8 cellular contexts compared by ENCODE assay signal in genomic region chr16:23510154-23510914, GRCh38. TPM values are rescaled to one million over a fixed set of nuclear protein-coding genes. Genes with fewer than 3 reads are reported as not detected.
DNase-seq lines count a peak whose midpoint lies in the region; ATAC-seq and TF ChIP-seq lines count a peak whose summit lies in the region.

A gene with protein sequence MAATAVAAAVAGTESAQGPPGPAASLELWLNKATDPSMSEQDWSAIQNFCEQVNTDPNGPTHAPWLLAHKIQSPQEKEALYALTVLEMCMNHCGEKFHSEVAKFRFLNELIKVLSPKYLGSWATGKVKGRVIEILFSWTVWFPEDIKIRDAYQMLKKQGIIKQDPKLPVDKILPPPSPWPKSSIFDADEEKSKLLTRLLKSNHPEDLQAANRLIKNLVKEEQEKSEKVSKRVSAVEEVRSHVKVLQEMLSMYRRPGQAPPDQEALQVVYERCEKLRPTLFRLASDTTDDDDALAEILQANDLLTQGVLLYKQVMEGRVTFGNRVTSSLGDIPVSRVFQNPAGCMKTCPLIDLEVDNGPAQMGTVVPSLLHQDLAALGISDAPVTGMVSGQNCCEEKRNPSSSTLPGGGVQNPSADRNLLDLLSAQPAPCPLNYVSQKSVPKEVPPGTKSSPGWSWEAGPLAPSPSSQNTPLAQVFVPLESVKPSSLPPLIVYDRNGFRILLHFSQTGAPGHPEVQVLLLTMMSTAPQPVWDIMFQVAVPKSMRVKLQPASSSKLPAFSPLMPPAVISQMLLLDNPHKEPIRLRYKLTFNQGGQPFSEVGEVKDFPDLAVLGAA (minus strand): TSS chr16:23510494. CDS start chr16:23510411, 83 bp downstream.

- no peaks in the 10 kb centered on the region for H3K27me3 Mint-ChIP-seq in activated CD4-positive, alpha-beta T cell treated with anti-CD3 and anti-CD28 coated beads, Interleukin-2, amount 10 ng/mL, durations not matched to agents 7 days and 5 days

- no peak for TF ChIP-seq CTCF in left lung (IDR thresholded peaks at IDR 0.05)

- peak within 1 kb of the TSS; percentile 93 for H3K27ac Mint-ChIP-seq in activated CD4-positive, alpha-beta T cell treated with anti-CD3 and anti-CD28 coated beads, Interleukin-2, amount 10 ng/mL, durations not matched to agents 7 days and 5 days

- DNase-seq in AG20443 (ENCODE audit: low spot score), result peak; percentile 96
- peak; percentile 28 to 86 for DNase-seq in NCI-H526 (lab: John Stamatoyannopoulos, UW)
- peak; percentile 78 for DNase-seq in activated CD4-positive, alpha-beta T cell treated with anti-CD3 and anti-CD28 coated beads, Interleukin-2, amount 10 ng/mL, durations not matched to agents 7 days and 5 days
- DNase-seq in dedifferentiated amniotic fluid mesenchymal stem cell (ENCODE audit: extremely low spot score), result peak; percentile 46
- DNase-seq in left lung, result peak; percentile 87 to 95
- DNase-seq in stimulated activated CD4-positive, alpha-beta T cell treated with anti-CD3 and anti-CD28 coated beads, Interleukin-2, amount 100 ng/mL, for 24 hours, result peak; percentile 82 to 84

- H3K4me3 Mint-ChIP-seq in activated CD4-positive, alpha-beta T cell treated with anti-CD3 and anti-CD28 coated beads, Interleukin-2, amount 10 ng/mL, durations not matched to agents 7 days and 5 days, result peak within 1 kb of the TSS; percentile 95

- peaks cover 31% of the 10 kb centered on the region for H3K36me3 Mint-ChIP-seq in activated CD4-positive, alpha-beta T cell treated with anti-CD3 and anti-CD28 coated beads, Interleukin-2, amount 10 ng/mL, durations not matched to agents 7 days and 5 days (ENCODE audit: low read depth)

- H3K4me1 ChIP-seq in left lung, result peaks cover 1 to 45% of the 10 kb centered on the region in 2 donors

- peak within 1 kb of the TSS; percentile 93 to 97 for H3K4me3 ChIP-seq in left lung

- H3K36me3 ChIP-seq in left lung, result peaks cover 0 to 7% of the 10 kb centered on the region in 2 donors

- intact Hi-C loops in left lung (cut with DNase I), result no loop called here

- POLR2A ChIA-PET in activated CD4-positive, alpha-beta T cell treated with anti-CD3 and anti-CD28 coated beads, Interleukin-2, amount 10 ng/mL, durations not matched to agents 7 days and 5 days (lab: Charles Lee), result interaction anchor here (0.7 kb wide), 1 partner anchor 181 kb away, joined by 3 read pairs; no protein-coding TSS in a partner anchor

- CTCF ChIA-PET in activated CD4-positive, alpha-beta T cell treated with anti-CD3 and anti-CD28 coated beads, Interleukin-2, amount 10 ng/mL, durations not matched to agents 7 days and 5 days (lab: Charles Lee), result interaction anchor here (0.8 to 1.3 kb wide), 4 partner anchors 9 to 133 kb away, joined by 3 read pairs; no protein-coding TSS in a partner anchor

- H3K4me1 Mint-ChIP-seq in activated CD4-positive, alpha-beta T cell treated with anti-CD3 and anti-CD28 coated beads, Interleukin-2, amount 10 ng/mL, durations not matched to agents 7 days and 5 days, result peaks cover 63% of the 10 kb centered on the region

- H3K27ac ChIP-seq in left lung, result peak within 1 kb of the TSS; percentile 82 to 87

- ATAC-seq in GM19043 (IDR thresholded peaks at IDR 0.05; ENCODE audit: low read depth, unreplicated experiment), result peak; percentile 55
- ATAC-seq in HG03432 (IDR thresholded peaks at IDR 0.05; ENCODE audit: unreplicated experiment), result peak; percentile 88
- ATAC-seq in left lung, result peak; percentile 93

- H3K9me3 Mint-ChIP-seq in activated CD4-positive, alpha-beta T cell treated with anti-CD3 and anti-CD28 coated beads, Interleukin-2, amount 10 ng/mL, durations not matched to agents 7 days and 5 days, result no peaks in the 10 kb centered on the region

- no peaks in the 10 kb centered on the region for H3K27me3 ChIP-seq in left lung

- no peaks in the 10 kb centered on the region for H3K9me3 ChIP-seq in left lung

RNA-seq across cellular contexts. Expression of the gene that starts here (rescaled TPM):
- 100 to 1,000 TPM; 121 to 131 TPM for total RNA-seq in activated CD4-positive, alpha-beta T cell treated with anti-CD3 and anti-CD28 coated beads, Interleukin-2, amount 10 ng/mL, durations not matched to agents 7 days and 5 days
- total RNA-seq in left lung, result 100 to 1,000 TPM; 125 to 133 TPM

Comparison
In these comparisons a context has a peak if more than half of its experiments do, and no peak if none do; other contexts are left out.
1. Peak in every context shown above with its lines: DNase-seq, ATAC-seq, H3K4me3 ChIP-seq and H3K27ac ChIP-seq.
2. DNase-seq: peak in every context shown above with its lines; median percentile 96 in AG20443; 91 in left lung; 83 in stimulated activated CD4-positive, alpha-beta T cell treated with anti-CD3 and anti-CD28 coated beads, Interleukin-2, amount 100 ng/mL, for 24 hours; 78 in activated CD4-positive, alpha-beta T cell treated with anti-CD3 and anti-CD28 coated beads, Interleukin-2, amount 10 ng/mL, durations not matched to agents 7 days and 5 days; 57 in NCI-H526; 46 in dedifferentiated amniotic fluid mesenchymal stem cell.